ENCODE assay signal across 8 cellular contexts in genomic region chr9:112174965-112175795, GRCh38. TPM values are rescaled to one million over a fixed set of nuclear protein-coding genes. Genes with fewer than 3 reads are reported as not detected.
DNase-seq lines count a peak whose midpoint lies in the region; ATAC-seq and TF ChIP-seq lines count a peak whose summit lies in the region.

SUSD1 (minus strand) TSS chr9:112175297; CDS start chr9:112175235, 62 bp downstream.

- H3K4me3 ChIP-seq in SK-N-MC (peak within 1 kb of the TSS; percentile 86), brain microvascular endothelial cell (ENCODE audit: low read depth, low read length) (peak within 1 kb of the TSS; percentile 59)

- TF ChIP-seq CTCF in brain microvascular endothelial cell (IDR thresholded peaks at IDR 0.05; ENCODE audit: low read depth, low read length, missing control alignments): no peak

- peak within 1 kb of the TSS; percentile 94 to 98 (median 97) for H3K27ac Mint-ChIP-seq in immature natural killer cell

- no peaks in the 10 kb centered on the region for H3K27me3 ChIP-seq in brain microvascular endothelial cell (replicated peaks)

- peak within 1 kb of the TSS; percentile 89 to 99 (median 94) for H3K4me3 Mint-ChIP-seq in immature natural killer cell

- no peaks in the 10 kb centered on the region for H3K9me3 Mint-ChIP-seq in immature natural killer cell

- H3K9me3 ChIP-seq in SK-N-MC (ENCODE audit: low read depth, low read length): no peaks in the 10 kb centered on the region

- H3K36me3 ChIP-seq in SK-N-MC (ENCODE audit: insufficient read depth, low read length) (no peaks in the 10 kb centered on the region), brain microvascular endothelial cell (replicated peaks) (no peaks in the 10 kb centered on the region)

- H3K36me3 Mint-ChIP-seq in immature natural killer cell: peaks cover 6 to 23% (median 22%) of the 10 kb centered on the region in 3 donors

- peak; percentile 26 for TF ChIP-seq POLR2A in GM19099 (IDR thresholded peaks at IDR 0.05; ENCODE audit: extremely low read depth, insufficient read length, low read depth)

- peak; percentile 69 for DNase-seq in COLO668 (lab: John Stamatoyannopoulos, UW; ENCODE audit: unreplicated experiment)
- no peak for DNase-seq in SK-N-MC (ENCODE audit: low read depth, low spot score)
- DNase-seq in brain microvascular endothelial cell: no peak
- DNase-seq in immature natural killer cell: peak; percentile 71 to 75 (median 73)
- peak; percentile 26 for DNase-seq in stimulated activated CD4-positive, alpha-beta T cell treated with anti-CD3 and anti-CD28 coated beads, Interleukin-4, amount 100 ng/mL, for 1 hour
- no peak for DNase-seq in AML-193 (lab: John Stamatoyannopoulos, UW)

- peak within 1 kb of the TSS; percentile 8; the same call in 1 of the 2 replicates for H3K27ac ChIP-seq in SK-N-MC
- H3K27ac ChIP-seq in brain microvascular endothelial cell: no peak within 1 kb of the TSS

- peaks cover 86 to 95% of the 10 kb centered on the region in 2 donors for H3K4me1 Mint-ChIP-seq in immature natural killer cell

- peaks cover 2 to 15% (median 9%) of the 10 kb centered on the region in 3 donors for H3K27me3 Mint-ChIP-seq in immature natural killer cell (ENCODE audit: low read depth in 3 of 3)

- peak; percentile 50 for ATAC-seq in HG03159 (IDR thresholded peaks at IDR 0.05; ENCODE audit: unreplicated experiment)

- peak within 1 kb of the TSS; percentile 79 for H3K9ac ChIP-seq in SK-N-MC (ENCODE audit: insufficient read length)

- in situ Hi-C loops in brain microvascular endothelial cell (cut with HindIII; ENCODE audit: low pct_ligation_motif_present, low sequenced_read_pairs): no loop called here

RNA-seq across cellular contexts. Expression of gene SUSD1, which starts in this region (rescaled TPM):
- 10 to 100 TPM; 32.3 to 66.8 (median 42.4) TPM for polyA plus RNA-seq in immature natural killer cell

Comparison
In these comparisons a context has a peak if more than half of its experiments do, and no peak if none do; other contexts are left out.
1. DNase-seq: peak in COLO668 (single experiment), immature natural killer cell (3 of 3) and stimulated activated CD4-positive, alpha-beta T cell treated with anti-CD3 and anti-CD28 coated beads, Interleukin-4, amount 100 ng/mL, for 1 hour (single experiment); none in SK-N-MC (single experiment), brain microvascular endothelial cell (single experiment) and AML-193 (0 of 2).